Comparison of ENCODE assay signal across 14 cellular contexts in genomic region chr14:97306785-97307246, GRCh38.
DNase-seq lines count a peak whose midpoint lies in the region; ATAC-seq and TF ChIP-seq lines count a peak whose summit lies in the region.
"Had no signal": no experiment of that assay in that cellular context is flagged by ENCODE, and none has a peak within 500 bp of the region (broad histone marks: within the 10 kb centered on the region; RNA-seq: fewer than 3 reads in every experiment).

No MANE protein-coding gene starts in this region.

- no peaks in the 10 kb centered on the region for H3K27me3 Mint-ChIP-seq in CD4-positive, CD25-positive, alpha-beta regulatory T cell
- no peaks in the 10 kb centered on the region for H3K27me3 Mint-ChIP-seq in activated naive CD8-positive, alpha-beta T cell treated with anti-CD3 and anti-CD28 coated beads for 36 hours
- no peaks in the 10 kb centered on the region; the same call in 1 of the 2 replicates for H3K27me3 Mint-ChIP-seq in HFFc6 (ENCODE audit: insufficient read depth)

- no peaks in the 10 kb centered on the region for H3K36me3 Mint-ChIP-seq in CD4-positive, CD25-positive, alpha-beta regulatory T cell
- H3K36me3 Mint-ChIP-seq in activated naive CD8-positive, alpha-beta T cell treated with anti-CD3 and anti-CD28 coated beads for 36 hours = no peaks in the 10 kb centered on the region
- no peaks in the 10 kb centered on the region for H3K36me3 Mint-ChIP-seq in HFFc6 (ENCODE audit: low read depth)

- ATAC-seq in CD4-positive, CD25-positive, alpha-beta regulatory T cell (ENCODE audit: low read depth in 2 of 2) = peak; percentile 83 to 86
- ATAC-seq in GM19023 (IDR thresholded peaks at IDR 0.05; ENCODE audit: unreplicated experiment) = peak; percentile 56
- ATAC-seq in HG03354 (IDR thresholded peaks at IDR 0.05; ENCODE audit: poor library complexity, severe bottlenecking, unreplicated experiment) = peak; percentile 54
- ATAC-seq: gastroesophageal sphincter had no signal

- no peaks in the 10 kb centered on the region for H3K9me3 Mint-ChIP-seq in CD4-positive, CD25-positive, alpha-beta regulatory T cell
- no peaks in the 10 kb centered on the region for H3K9me3 Mint-ChIP-seq in activated naive CD8-positive, alpha-beta T cell treated with anti-CD3 and anti-CD28 coated beads for 36 hours
- peaks cover 55% of the 10 kb centered on the region for H3K9me3 Mint-ChIP-seq in HFFc6

- H3K4me3 Mint-ChIP-seq in CD4-positive, CD25-positive, alpha-beta regulatory T cell = peak overlapping the region in 1 of 4 donors; percentile 3
- no peak overlapping the region for H3K4me3 Mint-ChIP-seq in activated naive CD8-positive, alpha-beta T cell treated with anti-CD3 and anti-CD28 coated beads for 36 hours
- no peak overlapping the region for H3K4me3 Mint-ChIP-seq in HFFc6

- H3K27me3 ChIP-seq in CD4-positive, CD25-positive, alpha-beta regulatory T cell (ENCODE audit: control insufficient read depth, insufficient read depth, low read length) = no peaks in the 10 kb centered on the region
- H3K27me3 ChIP-seq: BLaER1 treated with 17β-estradiol and CSF1 and Interleukin-3, amounts not matched to agents 10 nM and 100 nM; gastroesophageal sphincter; SJCRH30 had no signal

- H3K4me1 ChIP-seq in CD4-positive, CD25-positive, alpha-beta regulatory T cell (ENCODE audit: control insufficient read depth, insufficient read depth, low read length, poor library complexity, severe bottlenecking) = peaks cover 14% of the 10 kb centered on the region
- H3K4me1 ChIP-seq: BLaER1 treated with 17β-estradiol and CSF1 and Interleukin-3, amounts not matched to agents 10 nM and 100 nM; gastroesophageal sphincter; SJCRH30 had no signal

- H3K9me3 ChIP-seq in CD4-positive, CD25-positive, alpha-beta regulatory T cell (ENCODE audit: control insufficient read depth in 2 of 2, low read length in 2 of 2) = no peaks in the 10 kb centered on the region
- H3K9me3 ChIP-seq: BLaER1 treated with 17β-estradiol and CSF1 and Interleukin-3, amounts not matched to agents 10 nM and 100 nM; gastroesophageal sphincter; SJCRH30 had no signal

- H3K27ac Mint-ChIP-seq in CD4-positive, CD25-positive, alpha-beta regulatory T cell = peak overlapping the region; percentile 57 to 89 (median 81)
- peak overlapping the region; percentile 82 for H3K27ac Mint-ChIP-seq in activated naive CD8-positive, alpha-beta T cell treated with anti-CD3 and anti-CD28 coated beads for 36 hours
- no peak overlapping the region for H3K27ac Mint-ChIP-seq in HFFc6

- peak in 1 of 3 donors; percentile 74 for DNase-seq in CD4-positive, CD25-positive, alpha-beta regulatory T cell
- DNase-seq in activated naive CD8-positive, alpha-beta T cell treated with anti-CD3 and anti-CD28 coated beads for 36 hours = no peak
- DNase-seq in pons (ENCODE audit: low spot score) (no peak), HFFc6 (no peak), NCI-H1694 treated with DMSO at 0.1 percent for 48 hours (lab: John Stamatoyannopoulos, UW) (no peak), NOMO-1 treated with DMSO at 0.1 percent for 48 hours (lab: John Stamatoyannopoulos, UW; ENCODE audit: unreplicated experiment) (no peak)
- DNase-seq: HCEC 1CT, IMR-90, mammary epithelial cell, SJCRH30 had no signal

- peak overlapping the region; percentile 1 for H3K4me3 ChIP-seq in CD4-positive, CD25-positive, alpha-beta regulatory T cell (ENCODE audit: low read depth, low read length)
- H3K4me3 ChIP-seq: BLaER1 treated with 17β-estradiol and CSF1 and Interleukin-3, amounts not matched to agents 10 nM and 100 nM; gastroesophageal sphincter; SJCRH30 had no signal

- TF ChIP-seq CTCF in HFFc6 (IDR thresholded peaks at IDR 0.05) = no peak

- H3K4me1 Mint-ChIP-seq in CD4-positive, CD25-positive, alpha-beta regulatory T cell = peaks cover 11 to 27% (median 13%) of the 10 kb centered on the region in 4 donors
- H3K4me1 Mint-ChIP-seq in activated naive CD8-positive, alpha-beta T cell treated with anti-CD3 and anti-CD28 coated beads for 36 hours = peaks cover 24% of the 10 kb centered on the region
- no peaks in the 10 kb centered on the region for H3K4me1 Mint-ChIP-seq in HFFc6 (ENCODE audit: low read depth)

- no peaks in the 10 kb centered on the region for H3K36me3 ChIP-seq in CD4-positive, CD25-positive, alpha-beta regulatory T cell (ENCODE audit: control insufficient read depth, insufficient read depth, low read length)
- H3K36me3 ChIP-seq: BLaER1 treated with 17β-estradiol and CSF1 and Interleukin-3, amounts not matched to agents 10 nM and 100 nM; gastroesophageal sphincter; SJCRH30 had no signal

- no peak overlapping the region for H3K27ac ChIP-seq in CD4-positive, CD25-positive, alpha-beta regulatory T cell (ENCODE audit: insufficient read depth, low read length, poor library complexity, severe bottlenecking)
- H3K27ac ChIP-seq: BLaER1 treated with 17β-estradiol and CSF1 and Interleukin-3, amounts not matched to agents 10 nM and 100 nM; gastroesophageal sphincter; SJCRH30 had no signal
